Comparison of ENCODE assay signal across 8 cellular contexts in the genomic region with DNA sequence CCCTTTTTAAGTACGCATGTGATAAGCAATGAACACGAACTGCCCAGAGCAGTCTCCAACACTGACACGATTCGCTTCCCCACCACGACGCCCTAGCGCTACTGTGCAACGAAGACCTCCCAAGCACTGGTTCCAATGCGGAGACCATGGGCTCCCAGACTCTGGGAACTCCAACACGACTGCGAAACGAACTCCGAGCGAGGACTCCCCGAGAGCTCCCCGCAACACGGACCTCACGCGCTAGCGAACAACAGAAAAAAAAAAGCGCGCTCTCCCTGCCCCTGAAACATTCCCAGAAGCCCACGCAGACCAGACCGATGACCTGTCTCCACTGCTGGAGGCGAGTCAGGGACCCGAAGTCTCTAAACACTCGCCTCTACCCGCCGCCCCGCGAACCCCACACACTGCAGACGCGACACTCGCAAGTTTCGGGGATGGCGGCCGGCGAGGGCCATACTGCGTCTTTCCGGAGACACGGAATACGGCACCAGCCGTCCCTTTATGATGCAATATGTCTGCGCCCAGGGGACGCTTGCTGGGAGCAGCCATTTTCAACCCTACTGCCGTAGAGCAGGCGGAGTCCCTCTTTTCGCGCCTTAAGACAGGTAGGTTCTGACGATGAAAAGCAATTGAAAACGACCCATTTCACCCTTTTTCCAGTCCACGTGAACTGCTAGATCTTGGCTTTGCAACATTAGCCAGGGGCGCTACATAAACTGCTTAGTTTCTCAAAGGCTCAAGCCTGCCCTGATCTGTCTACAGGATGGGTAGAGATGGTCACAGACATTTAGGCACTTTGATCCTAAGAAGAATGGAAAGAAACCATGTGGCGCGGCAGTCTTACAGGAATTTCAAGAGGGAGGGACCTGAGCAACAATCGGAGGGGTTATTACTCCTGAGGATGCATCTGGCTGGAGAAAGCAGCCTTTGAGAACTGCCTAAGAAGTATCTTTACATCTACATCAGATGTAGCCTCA. TPM values are rescaled to one million over a fixed set of nuclear protein-coding genes. Genes with fewer than 3 reads are reported as not detected.
DNase-seq lines count a peak whose midpoint lies in the region; ATAC-seq and FAIRE-seq lines count a peak whose summit lies in the region.

A gene (minus strand): TSS at position 430 of the 977 bp plus-strand sequence. CDS start 7,569 bp downstream, outside the sequence.

- H3K36me3 Mint-ChIP-seq in naive B cell, result peaks cover 53 to 59% of the 10 kb centered on the region in 2 donors

- FAIRE-seq in RCC 7860 (lab: Jason Lieb, UNC), result no peak

- peak within 1 kb of the TSS; percentile 90 to 100 (median 97) for H3K4me3 Mint-ChIP-seq in naive B cell

- H3K27me3 Mint-ChIP-seq in naive B cell, result no peaks in the 10 kb centered on the region

- H3K9me3 Mint-ChIP-seq in naive B cell, result peaks cover 16 to 91% (median 88%) of the 10 kb centered on the region in 7 donors

- ATAC-seq in naive B cell (ENCODE audit: low read depth in 2 of 2) (peak; percentile 91 to 97), GM21723 (IDR thresholded peaks at IDR 0.05; ENCODE audit: unreplicated experiment) (no peak), HG03460 (IDR thresholded peaks at IDR 0.05; ENCODE audit: unreplicated experiment) (no peak)

- peak; percentile 90 for DNase-seq in EL
- peak; percentile 50 for DNase-seq in RCC 7860 (ENCODE audit: low spot score)
- DNase-seq in activated gamma-delta T cell treated with Interleukin-2 at 50 U/mL for 16 hours, result peak; percentile 53
- peak; percentile 77 for DNase-seq in fibroblast of the conjunctiva (ENCODE audit: low read depth)
- peak; percentile 76 for DNase-seq in naive B cell
- DNase-seq in stimulated activated CD8-positive, alpha-beta memory T cell treated with anti-CD3 and anti-CD28 coated beads, Interleukin-4, amount 100 ng/mL, for 48 hours, result peak; percentile 77

- H3K4me1 Mint-ChIP-seq in naive B cell, result peaks cover 0 to 16% (median 10%) of the 10 kb centered on the region in 3 donors

- peak within 1 kb of the TSS; percentile 67 to 98 (median 93) for H3K27ac Mint-ChIP-seq in naive B cell

RNA-seq across cellular contexts. Expression of the gene that starts here (rescaled TPM):
- 10 to 100 TPM in 1 of 6 donors, 1 to 10 TPM in 5; 3.8 to 11.0 (median 5.6) TPM for polyA plus RNA-seq in naive B cell (ENCODE audit: low read depth in 6 of 6)

Comparison
In these comparisons a context has a peak if more than half of its experiments do, and no peak if none do; other contexts are left out.
1. ATAC-seq: peak in naive B cell (2 of 2); none in GM21723 (single experiment) and HG03460 (single experiment).
2. Peak in every context shown above with its lines, with median percentiles within 50 percentile points of each other: DNase-seq.